In the genomic region with DNA sequence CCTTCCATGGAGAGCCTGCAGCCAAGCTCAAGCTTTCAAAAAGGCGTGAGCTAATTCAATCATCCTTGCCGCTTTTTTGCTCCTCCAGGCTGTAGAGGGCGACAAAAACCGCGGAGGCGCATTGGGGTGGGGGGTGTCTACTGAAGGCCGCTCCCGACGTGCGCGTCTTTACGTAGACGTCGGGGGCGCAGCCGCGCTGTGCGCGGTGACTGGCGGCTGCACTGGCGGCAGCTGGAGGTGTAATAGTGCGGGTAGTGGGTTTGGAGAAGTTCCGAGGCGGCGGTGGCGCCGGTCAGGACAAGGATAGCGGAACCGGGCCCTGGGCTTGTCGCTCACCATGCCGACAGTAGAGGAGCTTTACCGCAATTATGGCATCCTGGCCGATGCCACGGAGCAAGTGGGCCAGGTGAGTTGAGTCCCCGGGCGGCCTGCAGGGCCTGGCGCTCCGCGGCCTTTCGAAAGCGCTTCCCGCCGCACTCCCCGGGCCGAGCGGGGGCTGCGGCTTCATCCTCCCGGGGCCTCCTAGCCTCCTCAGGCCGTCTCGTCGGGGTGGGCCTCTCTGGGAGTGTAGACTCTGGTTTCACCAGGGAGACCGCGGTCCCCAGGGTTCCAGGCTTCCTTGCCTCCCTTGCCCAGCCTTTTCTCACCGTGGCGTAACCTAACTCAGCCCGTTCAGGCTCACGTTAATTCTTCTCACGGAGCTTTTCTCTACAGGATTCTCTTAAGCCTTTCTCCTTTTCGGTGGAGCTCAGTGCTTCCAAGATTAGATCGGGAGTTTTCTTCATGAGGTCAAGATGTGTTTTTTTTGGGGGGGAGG, we compare ENCODE assay signal across 1 cellular context.
TF ChIP-seq lines count a peak whose summit lies in the region.

A gene (plus strand): TSS at position 206 of the 817 bp plus-strand sequence. CDS start 132 bp downstream, at position 338.

TF ChIP-seq in HepG2, 621 proteins besides CTCF, POLR2A, EP300 and RAD21 (continued from another document and continues in another):
- TF ChIP-seq, protein P1, sequence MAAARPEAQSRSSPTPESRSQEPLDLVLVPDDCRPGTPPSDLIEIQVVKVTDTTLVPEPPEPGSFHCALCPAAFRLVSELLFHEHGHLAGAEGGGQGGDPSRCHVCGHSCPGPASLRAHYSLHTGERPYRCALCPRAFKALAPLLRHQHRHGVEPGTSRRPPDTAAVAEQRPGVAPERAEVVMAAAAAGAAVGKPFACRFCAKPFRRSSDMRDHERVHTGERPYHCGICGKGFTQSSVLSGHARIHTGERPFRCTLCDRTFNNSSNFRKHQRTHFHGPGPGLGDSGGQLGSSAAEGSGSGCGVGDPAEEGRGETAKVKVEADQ (CRISPR knock-in tag; IDR thresholded peaks at IDR 0.05; ENCODE audit: borderline replicate concordance) = peak; percentile 65; the same call in 1 of the 2 replicates
- TF ChIP-seq MXI1 (IDR thresholded peaks at IDR 0.05; ENCODE audit: borderline replicate concordance, low read depth, low read length) (peak; percentile 77; the same call in 1 of the 3 replicates), NCOA2 (CRISPR knock-in tag; IDR thresholded peaks at IDR 0.05) (peak; percentile 57), ZNF230 (CRISPR knock-in tag; IDR thresholded peaks at IDR 0.05) (peak; percentile 24; the same call in 1 of the 2 replicates), ZNF703 (CRISPR knock-in tag; IDR thresholded peaks at IDR 0.05; ENCODE audit: borderline replicate concordance) (0 out of 2 replicates have a peak, but pooled peaks have one; percentile 41), BORCS8-MEF2B (CRISPR knock-in tag; IDR thresholded peaks at IDR 0.05) (peak; percentile 67), ZNF441 (CRISPR knock-in tag; IDR thresholded peaks at IDR 0.05; ENCODE audit: borderline replicate concordance) (0 out of 2 replicates have a peak, but pooled peaks have one; percentile 63), ZNF75D (CRISPR knock-in tag; IDR thresholded peaks at IDR 0.05; ENCODE audit: borderline replicate concordance) (no peak), CENPX (CRISPR knock-in tag; IDR thresholded peaks at IDR 0.05) (no peak), ZNF33B (CRISPR knock-in tag; IDR thresholded peaks at IDR 0.05) (peak; percentile 68), ZNF7 (CRISPR knock-in tag; IDR thresholded peaks at IDR 0.05) (no peak), ZNF549 (CRISPR knock-in tag; IDR thresholded peaks at IDR 0.05) (no peak), SP2 (CRISPR knock-in tag; IDR thresholded peaks at IDR 0.05) (no peak), SUZ12 (IDR thresholded peaks at IDR 0.05; ENCODE audit: low read depth, low read length) (no peak), ZNF3 (CRISPR knock-in tag; IDR thresholded peaks at IDR 0.05) (peak; percentile 29; the same call in 1 of the 2 replicates), TBX3 (IDR thresholded peaks at IDR 0.05; ENCODE audit: borderline replicate concordance) (no peak), HIVEP1 (CRISPR knock-in tag; IDR thresholded peaks at IDR 0.05) (no peak), ARNT (IDR thresholded peaks at IDR 0.05) (no peak), SMARCE1 (IDR thresholded peaks at IDR 0.05; ENCODE audit: borderline replicate concordance) (no peak), ZBTB42 (CRISPR knock-in tag; IDR thresholded peaks at IDR 0.05) (no peak), ZNF883 (CRISPR knock-in tag; IDR thresholded peaks at IDR 0.05; ENCODE audit: not compliant biosample characterization) (peak; percentile 36), HMGA1 (CRISPR knock-in tag; conservative IDR thresholded peaks at IDR 0.05) (no peak), ZMYM3 (CRISPR knock-in tag; IDR thresholded peaks at IDR 0.05) (no peak), ZNF615 (CRISPR knock-in tag; IDR thresholded peaks at IDR 0.05; ENCODE audit: borderline replicate concordance) (0 out of 2 replicates have a peak, but pooled peaks have one; percentile 53), ZSCAN25 (CRISPR knock-in tag; IDR thresholded peaks at IDR 0.05) (peak; percentile 56; the same call in 1 of the 2 replicates), ZNF720 (CRISPR knock-in tag; IDR thresholded peaks at IDR 0.05) (no peak), SALL2 (CRISPR knock-in tag; IDR thresholded peaks at IDR 0.05) (peak; percentile 78; the same call in 1 of the 2 replicates), MAFF (IDR thresholded peaks at IDR 0.05; ENCODE audit: low read depth, low read length) (no peak), HCFC1 (IDR thresholded peaks at IDR 0.05; ENCODE audit: low read depth, low read length) (peak; percentile 49; the same call in 1 of the 2 replicates)
- TF ChIP-seq, protein P2, sequence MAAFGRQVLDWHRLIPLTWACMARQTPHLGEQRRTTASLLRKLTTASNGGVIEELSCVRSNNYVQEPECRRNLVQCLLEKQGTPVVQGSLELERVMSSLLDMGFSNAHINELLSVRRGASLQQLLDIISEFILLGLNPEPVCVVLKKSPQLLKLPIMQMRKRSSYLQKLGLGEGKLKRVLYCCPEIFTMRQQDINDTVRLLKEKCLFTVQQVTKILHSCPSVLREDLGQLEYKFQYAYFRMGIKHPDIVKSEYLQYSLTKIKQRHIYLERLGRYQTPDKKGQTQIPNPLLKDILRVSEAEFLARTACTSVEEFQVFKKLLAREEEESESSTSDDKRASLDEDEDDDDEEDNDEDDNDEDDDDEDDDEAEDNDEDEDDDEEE (CRISPR knock-in tag; IDR thresholded peaks at IDR 0.05) = no peak
- TF ChIP-seq, protein P3, sequence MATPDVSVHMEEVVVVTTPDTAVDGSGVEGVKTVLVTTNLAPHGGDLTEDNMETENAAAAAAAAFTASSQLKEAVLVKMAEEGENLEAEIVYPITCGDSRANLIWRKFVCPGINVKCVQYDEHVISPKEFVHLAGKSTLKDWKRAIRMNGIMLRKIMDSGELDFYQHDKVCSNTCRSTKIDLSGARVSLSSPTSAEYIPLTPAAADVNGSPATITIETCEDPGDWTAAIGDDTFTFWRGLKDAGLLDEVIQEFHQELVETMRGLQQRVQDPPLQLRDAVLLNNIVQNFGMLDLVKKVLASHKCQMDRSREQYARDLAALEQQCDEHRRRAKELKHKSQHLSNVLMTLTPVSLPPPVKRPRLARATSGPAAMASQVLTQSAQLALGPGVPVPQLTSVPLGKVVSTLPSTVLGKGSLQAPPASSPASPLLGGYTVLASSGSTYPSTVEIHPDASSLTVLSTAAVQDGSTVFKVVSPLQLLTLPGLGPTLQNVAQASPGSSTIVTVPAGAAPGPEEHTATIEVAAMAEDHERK (CRISPR knock-in tag; IDR thresholded peaks at IDR 0.05; ENCODE audit: low read depth) = peak; percentile 100
- TF ChIP-seq, protein P4, sequence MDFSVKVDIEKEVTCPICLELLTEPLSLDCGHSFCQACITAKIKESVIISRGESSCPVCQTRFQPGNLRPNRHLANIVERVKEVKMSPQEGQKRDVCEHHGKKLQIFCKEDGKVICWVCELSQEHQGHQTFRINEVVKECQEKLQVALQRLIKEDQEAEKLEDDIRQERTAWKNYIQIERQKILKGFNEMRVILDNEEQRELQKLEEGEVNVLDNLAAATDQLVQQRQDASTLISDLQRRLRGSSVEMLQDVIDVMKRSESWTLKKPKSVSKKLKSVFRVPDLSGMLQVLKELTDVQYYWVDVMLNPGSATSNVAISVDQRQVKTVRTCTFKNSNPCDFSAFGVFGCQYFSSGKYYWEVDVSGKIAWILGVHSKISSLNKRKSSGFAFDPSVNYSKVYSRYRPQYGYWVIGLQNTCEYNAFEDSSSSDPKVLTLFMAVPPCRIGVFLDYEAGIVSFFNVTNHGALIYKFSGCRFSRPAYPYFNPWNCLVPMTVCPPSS (IDR thresholded peaks at IDR 0.05) = no peak
- TF ChIP-seq, protein P5, sequence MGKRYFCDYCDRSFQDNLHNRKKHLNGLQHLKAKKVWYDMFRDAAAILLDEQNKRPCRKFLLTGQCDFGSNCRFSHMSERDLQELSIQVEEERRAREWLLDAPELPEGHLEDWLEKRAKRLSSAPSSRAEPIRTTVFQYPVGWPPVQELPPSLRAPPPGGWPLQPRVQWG (CRISPR knock-in tag; IDR thresholded peaks at IDR 0.05; ENCODE audit: borderline replicate concordance, low read depth) = no peak
- TF ChIP-seq, protein P6, sequence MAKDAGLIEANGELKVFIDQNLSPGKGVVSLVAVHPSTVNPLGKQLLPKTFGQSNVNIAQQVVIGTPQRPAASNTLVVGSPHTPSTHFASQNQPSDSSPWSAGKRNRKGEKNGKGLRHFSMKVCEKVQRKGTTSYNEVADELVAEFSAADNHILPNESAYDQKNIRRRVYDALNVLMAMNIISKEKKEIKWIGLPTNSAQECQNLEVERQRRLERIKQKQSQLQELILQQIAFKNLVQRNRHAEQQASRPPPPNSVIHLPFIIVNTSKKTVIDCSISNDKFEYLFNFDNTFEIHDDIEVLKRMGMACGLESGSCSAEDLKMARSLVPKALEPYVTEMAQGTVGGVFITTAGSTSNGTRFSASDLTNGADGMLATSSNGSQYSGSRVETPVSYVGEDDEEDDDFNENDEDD (CRISPR knock-in tag; IDR thresholded peaks at IDR 0.05; ENCODE audit: borderline replicate concordance) = peak; percentile 74; the same call in 1 of the 2 replicates
- TF ChIP-seq, protein P7, sequence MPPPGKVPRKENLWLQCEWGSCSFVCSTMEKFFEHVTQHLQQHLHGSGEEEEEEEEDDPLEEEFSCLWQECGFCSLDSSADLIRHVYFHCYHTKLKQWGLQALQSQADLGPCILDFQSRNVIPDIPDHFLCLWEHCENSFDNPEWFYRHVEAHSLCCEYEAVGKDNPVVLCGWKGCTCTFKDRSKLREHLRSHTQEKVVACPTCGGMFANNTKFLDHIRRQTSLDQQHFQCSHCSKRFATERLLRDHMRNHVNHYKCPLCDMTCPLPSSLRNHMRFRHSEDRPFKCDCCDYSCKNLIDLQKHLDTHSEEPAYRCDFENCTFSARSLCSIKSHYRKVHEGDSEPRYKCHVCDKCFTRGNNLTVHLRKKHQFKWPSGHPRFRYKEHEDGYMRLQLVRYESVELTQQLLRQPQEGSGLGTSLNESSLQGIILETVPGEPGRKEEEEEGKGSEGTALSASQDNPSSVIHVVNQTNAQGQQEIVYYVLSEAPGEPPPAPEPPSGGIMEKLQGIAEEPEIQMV (CRISPR knock-in tag; IDR thresholded peaks at IDR 0.05; ENCODE audit: low read depth) = 0 out of 2 replicates have a peak, but pooled peaks have one; percentile 37
- TF ChIP-seq, protein P8, sequence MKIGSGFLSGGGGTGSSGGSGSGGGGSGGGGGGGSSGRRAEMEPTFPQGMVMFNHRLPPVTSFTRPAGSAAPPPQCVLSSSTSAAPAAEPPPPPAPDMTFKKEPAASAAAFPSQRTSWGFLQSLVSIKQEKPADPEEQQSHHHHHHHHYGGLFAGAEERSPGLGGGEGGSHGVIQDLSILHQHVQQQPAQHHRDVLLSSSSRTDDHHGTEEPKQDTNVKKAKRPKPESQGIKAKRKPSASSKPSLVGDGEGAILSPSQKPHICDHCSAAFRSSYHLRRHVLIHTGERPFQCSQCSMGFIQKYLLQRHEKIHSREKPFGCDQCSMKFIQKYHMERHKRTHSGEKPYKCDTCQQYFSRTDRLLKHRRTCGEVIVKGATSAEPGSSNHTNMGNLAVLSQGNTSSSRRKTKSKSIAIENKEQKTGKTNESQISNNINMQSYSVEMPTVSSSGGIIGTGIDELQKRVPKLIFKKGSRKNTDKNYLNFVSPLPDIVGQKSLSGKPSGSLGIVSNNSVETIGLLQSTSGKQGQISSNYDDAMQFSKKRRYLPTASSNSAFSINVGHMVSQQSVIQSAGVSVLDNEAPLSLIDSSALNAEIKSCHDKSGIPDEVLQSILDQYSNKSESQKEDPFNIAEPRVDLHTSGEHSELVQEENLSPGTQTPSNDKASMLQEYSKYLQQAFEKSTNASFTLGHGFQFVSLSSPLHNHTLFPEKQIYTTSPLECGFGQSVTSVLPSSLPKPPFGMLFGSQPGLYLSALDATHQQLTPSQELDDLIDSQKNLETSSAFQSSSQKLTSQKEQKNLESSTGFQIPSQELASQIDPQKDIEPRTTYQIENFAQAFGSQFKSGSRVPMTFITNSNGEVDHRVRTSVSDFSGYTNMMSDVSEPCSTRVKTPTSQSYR (CRISPR knock-in tag; IDR thresholded peaks at IDR 0.05; ENCODE audit: borderline replicate concordance) = peak; percentile 74; the same call in 1 of the 2 replicates
- TF ChIP-seq, protein P9, sequence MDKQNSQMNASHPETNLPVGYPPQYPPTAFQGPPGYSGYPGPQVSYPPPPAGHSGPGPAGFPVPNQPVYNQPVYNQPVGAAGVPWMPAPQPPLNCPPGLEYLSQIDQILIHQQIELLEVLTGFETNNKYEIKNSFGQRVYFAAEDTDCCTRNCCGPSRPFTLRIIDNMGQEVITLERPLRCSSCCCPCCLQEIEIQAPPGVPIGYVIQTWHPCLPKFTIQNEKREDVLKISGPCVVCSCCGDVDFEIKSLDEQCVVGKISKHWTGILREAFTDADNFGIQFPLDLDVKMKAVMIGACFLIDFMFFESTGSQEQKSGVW (CRISPR knock-in tag; IDR thresholded peaks at IDR 0.05; ENCODE audit: borderline replicate concordance) = no peak
- TF ChIP-seq, protein P10, sequence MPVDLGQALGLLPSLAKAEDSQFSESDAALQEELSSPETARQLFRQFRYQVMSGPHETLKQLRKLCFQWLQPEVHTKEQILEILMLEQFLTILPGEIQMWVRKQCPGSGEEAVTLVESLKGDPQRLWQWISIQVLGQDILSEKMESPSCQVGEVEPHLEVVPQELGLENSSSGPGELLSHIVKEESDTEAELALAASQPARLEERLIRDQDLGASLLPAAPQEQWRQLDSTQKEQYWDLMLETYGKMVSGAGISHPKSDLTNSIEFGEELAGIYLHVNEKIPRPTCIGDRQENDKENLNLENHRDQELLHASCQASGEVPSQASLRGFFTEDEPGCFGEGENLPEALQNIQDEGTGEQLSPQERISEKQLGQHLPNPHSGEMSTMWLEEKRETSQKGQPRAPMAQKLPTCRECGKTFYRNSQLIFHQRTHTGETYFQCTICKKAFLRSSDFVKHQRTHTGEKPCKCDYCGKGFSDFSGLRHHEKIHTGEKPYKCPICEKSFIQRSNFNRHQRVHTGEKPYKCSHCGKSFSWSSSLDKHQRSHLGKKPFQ (CRISPR knock-in tag; IDR thresholded peaks at IDR 0.05; ENCODE audit: insufficient replicate concordance) = peak; percentile 77
- TF ChIP-seq, protein P11, sequence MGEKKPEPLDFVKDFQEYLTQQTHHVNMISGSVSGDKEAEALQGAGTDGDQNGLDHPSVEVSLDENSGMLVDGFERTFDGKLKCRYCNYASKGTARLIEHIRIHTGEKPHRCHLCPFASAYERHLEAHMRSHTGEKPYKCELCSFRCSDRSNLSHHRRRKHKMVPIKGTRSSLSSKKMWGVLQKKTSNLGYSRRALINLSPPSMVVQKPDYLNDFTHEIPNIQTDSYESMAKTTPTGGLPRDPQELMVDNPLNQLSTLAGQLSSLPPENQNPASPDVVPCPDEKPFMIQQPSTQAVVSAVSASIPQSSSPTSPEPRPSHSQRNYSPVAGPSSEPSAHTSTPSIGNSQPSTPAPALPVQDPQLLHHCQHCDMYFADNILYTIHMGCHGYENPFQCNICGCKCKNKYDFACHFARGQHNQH (CRISPR knock-in tag; IDR thresholded peaks at IDR 0.05) = peak; percentile 81
- TF ChIP-seq, protein P12, sequence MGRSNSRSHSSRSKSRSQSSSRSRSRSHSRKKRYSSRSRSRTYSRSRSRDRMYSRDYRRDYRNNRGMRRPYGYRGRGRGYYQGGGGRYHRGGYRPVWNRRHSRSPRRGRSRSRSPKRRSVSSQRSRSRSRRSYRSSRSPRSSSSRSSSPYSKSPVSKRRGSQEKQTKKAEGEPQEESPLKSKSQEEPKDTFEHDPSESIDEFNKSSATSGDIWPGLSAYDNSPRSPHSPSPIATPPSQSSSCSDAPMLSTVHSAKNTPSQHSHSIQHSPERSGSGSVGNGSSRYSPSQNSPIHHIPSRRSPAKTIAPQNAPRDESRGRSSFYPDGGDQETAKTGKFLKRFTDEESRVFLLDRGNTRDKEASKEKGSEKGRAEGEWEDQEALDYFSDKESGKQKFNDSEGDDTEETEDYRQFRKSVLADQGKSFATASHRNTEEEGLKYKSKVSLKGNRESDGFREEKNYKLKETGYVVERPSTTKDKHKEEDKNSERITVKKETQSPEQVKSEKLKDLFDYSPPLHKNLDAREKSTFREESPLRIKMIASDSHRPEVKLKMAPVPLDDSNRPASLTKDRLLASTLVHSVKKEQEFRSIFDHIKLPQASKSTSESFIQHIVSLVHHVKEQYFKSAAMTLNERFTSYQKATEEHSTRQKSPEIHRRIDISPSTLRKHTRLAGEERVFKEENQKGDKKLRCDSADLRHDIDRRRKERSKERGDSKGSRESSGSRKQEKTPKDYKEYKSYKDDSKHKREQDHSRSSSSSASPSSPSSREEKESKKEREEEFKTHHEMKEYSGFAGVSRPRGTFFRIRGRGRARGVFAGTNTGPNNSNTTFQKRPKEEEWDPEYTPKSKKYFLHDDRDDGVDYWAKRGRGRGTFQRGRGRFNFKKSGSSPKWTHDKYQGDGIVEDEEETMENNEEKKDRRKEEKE (IDR thresholded peaks at IDR 0.05) = no peak
